In the genomic region with DNA sequence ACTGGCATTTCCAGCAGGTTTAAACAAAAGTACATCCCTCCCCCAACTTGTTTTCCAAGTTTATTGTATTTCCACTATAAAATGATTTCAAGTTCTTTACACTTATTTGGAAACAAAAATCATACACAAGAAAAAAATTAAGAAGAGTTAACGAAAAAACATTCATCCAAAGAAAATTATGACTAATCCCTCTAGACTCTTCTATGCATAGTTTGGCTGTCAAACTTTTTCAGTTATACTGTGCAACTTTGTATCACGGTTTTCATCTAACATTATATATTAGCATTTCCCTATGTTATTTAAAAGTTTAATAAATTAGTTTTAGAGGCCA, we compare ENCODE assay signal across 1 cellular context.
A peak's percentile ranks its signal among the peaks of the same experiment; 100 is the strongest.
TF ChIP-seq lines count a peak whose summit lies in the region.

No MANE protein-coding gene starts in this region.

TF ChIP-seq in K562, 482 proteins besides CTCF, POLR2A, EP300 and RAD21:
- TF ChIP-seq KLF1 (tag; IDR thresholded peaks at IDR 0.05) (no peak), MAZ (CRISPR knock-in tag; conservative IDR thresholded peaks at IDR 0.05 in 1 of 2, IDR thresholded peaks at IDR 0.05 in 1 of 2) (no peak), CSDE1 (IDR thresholded peaks at IDR 0.05) (0 out of 4 replicates have a peak, but pooled peaks of 1 of the 2 experiments have one; percentile 25), POLR3G (IDR thresholded peaks at IDR 0.05; ENCODE audit: extremely low read depth, insufficient read length, insufficient replicate concordance) (no peak)
